ENCODE assay signal across 19 cellular contexts in the genomic region with DNA sequence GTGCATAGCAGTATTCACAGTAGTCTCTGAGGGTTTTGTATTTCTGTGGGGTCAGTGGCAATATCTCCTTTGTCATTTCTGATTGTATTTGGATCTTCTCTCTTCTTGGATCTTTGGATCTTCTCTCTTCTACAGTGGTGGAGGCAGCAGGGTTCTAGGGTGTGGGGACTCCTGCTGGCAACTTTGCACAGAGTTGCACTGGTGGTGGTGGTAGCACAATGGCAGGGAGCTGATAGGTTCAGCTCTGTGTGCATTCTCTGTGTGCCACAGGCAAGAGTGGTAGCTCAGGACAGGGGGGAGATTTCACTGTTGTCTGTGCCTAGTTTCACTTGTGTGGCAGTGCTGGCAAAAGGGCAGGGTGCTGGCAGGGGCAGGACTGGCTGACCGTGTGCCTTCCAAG. TPM values are rescaled to one million over a fixed set of nuclear protein-coding genes. Genes with fewer than 3 reads are reported as not detected.
A peak's percentile ranks its signal among the peaks of the same experiment; 100 is the strongest.
DNase-seq lines count a peak whose midpoint lies in the region; ATAC-seq and TF ChIP-seq lines count a peak whose summit lies in the region.
"Had no signal": no experiment of that assay in that cellular context is flagged by ENCODE, and none has a peak within 500 bp of the region (broad histone marks: within the 10 kb centered on the region; RNA-seq: fewer than 3 reads in every experiment).

No MANE protein-coding gene starts in this region.

- H4K5ac ChIP-seq in H9 (ENCODE audit: insufficient read length, low read depth, low read length) = no peak overlapping the region

- CTCF ChIA-PET in WTC11 (lab: Charles Lee) = interaction anchor here (1.9 kb wide), 1 partner anchor 100 kb away, joined by 8 read pairs; no protein-coding TSS in a partner anchor

- H3K9me3 ChIP-seq in H9 (ENCODE audit: control insufficient read depth, low read depth, low read length) (no peaks in the 10 kb centered on the region), endodermal cell (ENCODE audit: control insufficient read depth, low read length) (no peaks in the 10 kb centered on the region), trophoblast cell (ENCODE audit: insufficient read depth, low read depth, low read length) (peaks cover 5% of the 10 kb centered on the region), upper lobe of right lung (no peaks in the 10 kb centered on the region), gastroesophageal sphincter (peaks cover 0 to 37% (median 0%) of the 10 kb centered on the region in 3 donors)
- H3K9me3 ChIP-seq: HAP-1 had no signal

- H2BK120ac ChIP-seq in H9 (ENCODE audit: low read depth, low read length, poor library complexity, severe bottlenecking) (no peak overlapping the region), trophoblast cell (ENCODE audit: insufficient read depth, low read length, poor library complexity) (no peak overlapping the region)

- no peaks in the 10 kb centered on the region for H3K36me3 Mint-ChIP-seq in H9 (ENCODE audit: insufficient read depth in 1 of 3, low read depth in 3 of 3)
- H3K36me3 Mint-ChIP-seq in WTC11 = no peaks in the 10 kb centered on the region
- H3K36me3 Mint-ChIP-seq in endodermal cell (ENCODE audit: low read depth) = no peaks in the 10 kb centered on the region
- H3K36me3 Mint-ChIP-seq: CD4-positive, alpha-beta memory T cell had no signal

- H3K27ac ChIP-seq in H9 (ENCODE audit: insufficient read length, low read depth, low read length) (no peak overlapping the region), endodermal cell (ENCODE audit: low read depth, low read length) (no peak overlapping the region), trophoblast cell (ENCODE audit: low read depth, low read length) (no peak overlapping the region), upper lobe of right lung (no peak overlapping the region), gastroesophageal sphincter (no peak overlapping the region)

- no peak overlapping the region for H3K56ac ChIP-seq in H9 (ENCODE audit: insufficient read length, low read depth, low read length)

- WGBS in H9 (ENCODE audit: extremely low coverage, insufficient read length, low lambda C conversion rate) = no CpG with 5 or more reads among the region's 1 CpG
- WGBS in endodermal cell (ENCODE audit: insufficient coverage in 1 of 2, insufficient read length in 1 of 2), 2 experiments = 67 to 85% methylated on average over 1 of the region's 1 CpG
- no CpG with 5 or more reads among the region's 1 CpG for WGBS in trophoblast cell (ENCODE audit: extremely low coverage, insufficient coverage, insufficient read length)
- 50% methylated on average over 1 of the region's 1 CpG; no CpG with 5 or more reads in 1 of the 2 donors for WGBS in gastroesophageal sphincter (ENCODE audit: low coverage in 1 of 2), 2 donors

- no peak overlapping the region for H2BK20ac ChIP-seq in H9 (ENCODE audit: low read depth, low read length, poor library complexity, severe bottlenecking)

- TF ChIP-seq CTCF in H9 (conservative IDR thresholded peaks at IDR 0.05) = no peak
- TF ChIP-seq CTCF in WTC11 (IDR thresholded peaks at IDR 0.05) = no peak
- peak; percentile 26 for TF ChIP-seq CTCF in endodermal cell (conservative IDR thresholded peaks at IDR 0.05)
- no peak for TF ChIP-seq CTCF in upper lobe of right lung (IDR thresholded peaks at IDR 0.05)
- no peak for TF ChIP-seq CTCF in gastroesophageal sphincter (IDR thresholded peaks at IDR 0.05)

- no peak overlapping the region for H3K18ac ChIP-seq in H9 (ENCODE audit: insufficient read length, low read depth, low read length)
- H3K18ac ChIP-seq in trophoblast cell (ENCODE audit: low read length) = no peak overlapping the region

- H4K91ac ChIP-seq in H9 (ENCODE audit: insufficient read length, low read depth, low read length) (no peak overlapping the region), trophoblast cell (ENCODE audit: low read depth, low read length) (no peak overlapping the region)

- H3K9ac ChIP-seq in H9 (ENCODE audit: extremely low read depth, insufficient read length, low read length) = no peak overlapping the region
- H3K9ac ChIP-seq in endodermal cell (ENCODE audit: extremely low read depth, low read length, poor library complexity, severe bottlenecking) = no peak overlapping the region
- H3K9ac ChIP-seq in trophoblast cell (ENCODE audit: low read length) = no peak overlapping the region

- no peak overlapping the region for H3K4me3 Mint-ChIP-seq in H9
- no peak overlapping the region for H3K4me3 Mint-ChIP-seq in WTC11
- no peak overlapping the region for H3K4me3 Mint-ChIP-seq in endodermal cell
- H3K4me3 Mint-ChIP-seq: CD4-positive, alpha-beta memory T cell; HFFc6 had no signal

- H2BK15ac ChIP-seq in H9 (ENCODE audit: low read depth, low read length) = no peak overlapping the region

- H3T11ph ChIP-seq in H9 (ENCODE audit: low read length) = no peak overlapping the region

- H4K20me1 ChIP-seq in H9 (ENCODE audit: control insufficient read depth, insufficient read depth, insufficient read length) = no peaks in the 10 kb centered on the region

- H3K4ac ChIP-seq in H9 (ENCODE audit: low read depth, low read length) = no peak overlapping the region
- H3K4ac ChIP-seq in trophoblast cell (ENCODE audit: low read depth, low read length) = no peak overlapping the region

- peaks cover 1% of the 10 kb centered on the region; the same call in 1 of the 2 replicates for H3K27me3 Mint-ChIP-seq in H9 (ENCODE audit: low read depth)
- no peaks in the 10 kb centered on the region; the same call in 1 of the 2 replicates for H3K27me3 Mint-ChIP-seq in WTC11 (ENCODE audit: low read depth)
- H3K27me3 Mint-ChIP-seq in endodermal cell (ENCODE audit: insufficient read depth) = no peaks in the 10 kb centered on the region

- H3K36me3 ChIP-seq in endodermal cell (ENCODE audit: control insufficient read depth, insufficient read depth, low read length) (no peaks in the 10 kb centered on the region), trophoblast cell (ENCODE audit: control insufficient read depth in 1 of 2, insufficient read depth in 2 of 2, low read length in 2 of 2) (no peaks in the 10 kb centered on the region), upper lobe of right lung (no peaks in the 10 kb centered on the region), gastroesophageal sphincter (no peaks in the 10 kb centered on the region)
- H3K36me3 ChIP-seq: HAP-1 had no signal

- H3K4me2 ChIP-seq in H9 (ENCODE audit: insufficient read depth, insufficient read length, low read length) (no peak overlapping the region), trophoblast cell (ENCODE audit: low read length) (no peak overlapping the region)

- H3K23me2 ChIP-seq in H9 (ENCODE audit: insufficient read length, low read depth, low read length, poor library complexity, severe bottlenecking) = no peaks in the 10 kb centered on the region

- TF ChIP-seq POLR2A in gastroesophageal sphincter (IDR thresholded peaks at IDR 0.05) = no peak

- DNase-seq in H9 (no peak), WTC11 (ENCODE audit: low spot score) (no peak), endodermal cell (no peak), trophoblast cell (no peak), upper lobe of right lung (no peak)
- no peak for DNase-seq in stimulated activated naive CD4-positive, alpha-beta T cell treated with Interleukin-2 at 50 U/mL for 16 hours (lab: John Stamatoyannopoulos, UW)
- DNase-seq: C1 segment of cervical spinal cord; CD4-positive, alpha-beta memory T cell; COR-L47; DMS153; DND-41; GOT3; HFFc6 had no signal

- H3K4me3 ChIP-seq in endodermal cell (ENCODE audit: low read length) = no peak overlapping the region
- H3K4me3 ChIP-seq in trophoblast cell (ENCODE audit: low read depth, low read length) = peak overlapping the region; percentile 30
- H3K4me3 ChIP-seq in upper lobe of right lung = no peak overlapping the region
- H3K4me3 ChIP-seq in gastroesophageal sphincter = no peak overlapping the region
- H3K4me3 ChIP-seq: HAP-1 had no signal

- POLR2A ChIA-PET in WTC11 (lab: Charles Lee) = no interaction called here

- H3K9me3 Mint-ChIP-seq in H9 = no peaks in the 10 kb centered on the region
- no peaks in the 10 kb centered on the region for H3K9me3 Mint-ChIP-seq in WTC11
- no peaks in the 10 kb centered on the region for H3K9me3 Mint-ChIP-seq in endodermal cell

- H3K27me3 ChIP-seq in H9 (ENCODE audit: insufficient read depth, low read length) = no peaks in the 10 kb centered on the region
- no peaks in the 10 kb centered on the region for H3K27me3 ChIP-seq in endodermal cell (ENCODE audit: control insufficient read depth, insufficient read depth, low read length, poor library complexity, severe bottlenecking)
- no peaks in the 10 kb centered on the region for H3K27me3 ChIP-seq in trophoblast cell (ENCODE audit: insufficient read depth, low read length)
- H3K27me3 ChIP-seq in upper lobe of right lung = no peaks in the 10 kb centered on the region
- no peaks in the 10 kb centered on the region for H3K27me3 ChIP-seq in gastroesophageal sphincter

- H2BK5ac ChIP-seq in H9 (ENCODE audit: insufficient read length, low read length) (no peak overlapping the region), trophoblast cell (ENCODE audit: low read depth, low read length, poor library complexity) (no peak overlapping the region)

- H3K79me1 ChIP-seq in H9 (ENCODE audit: insufficient read depth, low read depth, low read length, poor library complexity, severe bottlenecking) (no peaks in the 10 kb centered on the region), trophoblast cell (ENCODE audit: low read length) (no peaks in the 10 kb centered on the region)

- H2BK12ac ChIP-seq in H9 (ENCODE audit: insufficient read length, low read depth, low read length) (no peak overlapping the region), trophoblast cell (ENCODE audit: low read length) (no peak overlapping the region)

- no peak overlapping the region for H4K12ac ChIP-seq in trophoblast cell (ENCODE audit: low read depth, low read length)

- ATAC-seq in WTC11 (peak; percentile 65), upper lobe of right lung (no peak), GM21529 (IDR thresholded peaks at IDR 0.05; ENCODE audit: unreplicated experiment) (no peak), gastroesophageal sphincter (no peak)

- H3K23ac ChIP-seq in H9 (ENCODE audit: insufficient read length, low read depth, low read length) (no peak overlapping the region), trophoblast cell (ENCODE audit: low read length) (no peak overlapping the region)

- no peak for TF ChIP-seq EP300 in gastroesophageal sphincter (IDR thresholded peaks at IDR 0.05)

- H3K14ac ChIP-seq in H9 (ENCODE audit: insufficient read depth, low read length) (no peak overlapping the region), trophoblast cell (ENCODE audit: low read length) (no peak overlapping the region)

- H2AFZ ChIP-seq in H9 (ENCODE audit: low read length) (no peak overlapping the region), trophoblast cell (ENCODE audit: insufficient read depth, low read length, poor library complexity) (no peak overlapping the region)

- H3K4me1 ChIP-seq in H9 (ENCODE audit: insufficient read depth, low read length) = no peaks in the 10 kb centered on the region; the same call in 1 of the 2 replicates
- no peaks in the 10 kb centered on the region for H3K4me1 ChIP-seq in endodermal cell (ENCODE audit: control insufficient read depth, insufficient read depth, low read length)
- no peaks in the 10 kb centered on the region for H3K4me1 ChIP-seq in trophoblast cell (ENCODE audit: control insufficient read depth in 1 of 2, insufficient read depth in 2 of 2, low read length in 2 of 2)
- no peaks in the 10 kb centered on the region for H3K4me1 ChIP-seq in upper lobe of right lung
- H3K4me1 ChIP-seq in gastroesophageal sphincter = no peaks in the 10 kb centered on the region
- H3K4me1 ChIP-seq: HAP-1 had no signal

- intact Hi-C loops in upper lobe of right lung (cut with DNase I) = no loop called here

- no peak overlapping the region for H2AK5ac ChIP-seq in H9 (ENCODE audit: insufficient read length, low read length)
- no peak overlapping the region for H2AK5ac ChIP-seq in trophoblast cell (ENCODE audit: low read length)

- H3K4me1 Mint-ChIP-seq in H9 (peaks cover 22 to 24% of the 10 kb centered on the region in 2 experiments), WTC11 (peaks cover 23% of the 10 kb centered on the region), endodermal cell (peaks cover 3% of the 10 kb centered on the region)
- H3K4me1 Mint-ChIP-seq: CD4-positive, alpha-beta memory T cell had no signal

- H3K27ac Mint-ChIP-seq in H9 (peak overlapping the region in 2 of 3 experiments; percentile 3 to 68; a peak in 4 of 7 replicates), WTC11 (no peak overlapping the region; the same call in 1 of the 2 replicates), endodermal cell (no peak overlapping the region)
- H3K27ac Mint-ChIP-seq: CD4-positive, alpha-beta memory T cell; HFFc6 had no signal

- no peaks in the 10 kb centered on the region for H3K79me2 ChIP-seq in H9 (ENCODE audit: insufficient read depth, low read length)
- no peaks in the 10 kb centered on the region for H3K79me2 ChIP-seq in trophoblast cell (ENCODE audit: control insufficient read depth, insufficient read depth, low read length, poor library complexity)

- no peak overlapping the region for H4K8ac ChIP-seq in H9 (replicated peaks; ENCODE audit: insufficient read length, low read depth, low read length)
- no peak overlapping the region for H4K8ac ChIP-seq in trophoblast cell (ENCODE audit: low read depth, low read length)

RNA-seq across cellular contexts. Expression of a gene that starts 35.1 kb away (rescaled TPM):
- not detected in 2 replicates for total RNA-seq in H9 (2021)
- not detected in 3 replicates for total RNA-seq in WTC11 (2021)
- not detected for total RNA-seq in endodermal cell
- not detected for polyA plus RNA-seq in endodermal cell (2013, experiment 1 of 2)
- polyA plus RNA-seq in endodermal cell (2013, experiment 2 of 2) = not detected
- not detected in 2 replicates for polyA plus RNA-seq in trophoblast cell (2013)
- not detected for total RNA-seq in upper lobe of right lung
- total RNA-seq in gastroesophageal sphincter = not detected
- total RNA-seq: A172; A673; CD4-positive, alpha-beta memory T cell; HFFc6 had no signal
- polyA plus RNA-seq: BJ had no signal

RNA-seq across cellular contexts. Expression of a gene that starts 39.8 kb away (rescaled TPM):
- not detected in 2 replicates for total RNA-seq in H9 (2021)
- total RNA-seq in WTC11 (2021) = not detected in 3 replicates
- not detected for total RNA-seq in endodermal cell
- not detected for polyA plus RNA-seq in endodermal cell (2013, experiment 1 of 2)
- not detected for polyA plus RNA-seq in endodermal cell (2013, experiment 2 of 2)
- polyA plus RNA-seq in trophoblast cell (2013) = not detected in 2 replicates
- 0.20 TPM for total RNA-seq in upper lobe of right lung
- total RNA-seq in gastroesophageal sphincter = not detected
- total RNA-seq: A172; A673; CD4-positive, alpha-beta memory T cell; HFFc6 had no signal
- polyA plus RNA-seq: BJ; CD4-positive, alpha-beta memory T cell had no signal

Comparison
In these comparisons a context has a peak if more than half of its experiments do, and no peak if none do; other contexts are left out.
1. H3K27ac Mint-ChIP-seq: peak in H9 (2 of 3); none in WTC11 (single experiment) and endodermal cell (single experiment).